8 cellular contexts compared by ENCODE assay signal in genomic region chr4:6546681-6547447, GRCh38. TPM values are rescaled to one million over a fixed set of nuclear protein-coding genes. Genes with fewer than 3 reads are reported as not detected.
DNase-seq lines count a peak whose midpoint lies in the region; ATAC-seq and TF ChIP-seq lines count a peak whose summit lies in the region.

No MANE protein-coding gene starts in this region.

- no peak overlapping the region for H3K27ac ChIP-seq in Karpas-422 (ENCODE audit: low read length)
- H3K27ac ChIP-seq in heart right ventricle: no peak overlapping the region
- H3K27ac ChIP-seq in gastrocnemius medialis: no peak overlapping the region

- peaks cover 4% of the 10 kb centered on the region for H3K9me3 Mint-ChIP-seq in activated naive CD8-positive, alpha-beta T cell treated with anti-CD3 and anti-CD28 coated beads, Interleukin-2, amount 50 U/mL, for 24 hours

- H4K20me1 ChIP-seq in Karpas-422 (ENCODE audit: insufficient read depth, low read depth, low read length): no peaks in the 10 kb centered on the region

- ATAC-seq in activated naive CD8-positive, alpha-beta T cell treated with anti-CD3 and anti-CD28 coated beads, Interleukin-2, amount 50 U/mL, for 24 hours: no peak
- ATAC-seq in heart right ventricle (peak in 6 of 8 donors; percentile 19 to 56 (median 45)), gastrocnemius medialis (peak in 1 of 2 donors; percentile 24), HG02623 (IDR thresholded peaks at IDR 0.05; ENCODE audit: unreplicated experiment) (no peak), GM18873 (IDR thresholded peaks at IDR 0.05; ENCODE audit: low FRiP score, unreplicated experiment) (no peak)

- in situ Hi-C loops in SK-MEL-5 (cut with HindIII; ENCODE audit: low pct_unique_long_range_greater_than_20kb, low sequenced_read_pairs): no loop called here
- in situ Hi-C loops in gastrocnemius medialis (cut with MboI; ENCODE audit: low sequenced_read_pairs in 4 of 4): no loop called here

- no peak overlapping the region for H3K4me3 ChIP-seq in Karpas-422 (ENCODE audit: low read length)
- H3K4me3 ChIP-seq in heart right ventricle: no peak overlapping the region
- H3K4me3 ChIP-seq in gastrocnemius medialis: no peak overlapping the region

- no peak overlapping the region for H3K4me3 Mint-ChIP-seq in activated naive CD8-positive, alpha-beta T cell treated with anti-CD3 and anti-CD28 coated beads, Interleukin-2, amount 50 U/mL, for 24 hours

- H3K9ac ChIP-seq in Karpas-422 (ENCODE audit: low read length): no peak overlapping the region

- H3K27me3 Mint-ChIP-seq in activated naive CD8-positive, alpha-beta T cell treated with anti-CD3 and anti-CD28 coated beads, Interleukin-2, amount 50 U/mL, for 24 hours: peaks cover 29% of the 10 kb centered on the region

- no peaks in the 10 kb centered on the region for H3K4me1 Mint-ChIP-seq in activated naive CD8-positive, alpha-beta T cell treated with anti-CD3 and anti-CD28 coated beads, Interleukin-2, amount 50 U/mL, for 24 hours

- H3K9me3 ChIP-seq in Karpas-422 (ENCODE audit: low read length) (peaks cover 4% of the 10 kb centered on the region; the same call in 1 of the 2 replicates), heart right ventricle (peaks cover 0 to 12% (median 4%) of the 10 kb centered on the region in 11 donors), gastrocnemius medialis (no peaks in the 10 kb centered on the region)

- intact Hi-C loops in heart right ventricle (cut with DNase I) (loop anchor here in 9 of 10 donors (2.0 to 10.0 kb wide), 6 partner anchors 212 to 295 kb away; partner anchors contain the start of gene WFS1 (in 1 of the 9)), gastrocnemius medialis (cut with DNase I; ENCODE audit: low total_unique reads) (loop anchor here (5.0 kb wide), 1 partner anchor 295 kb away; no protein-coding TSS in a partner anchor)

- no peaks in the 10 kb centered on the region for H3K36me3 Mint-ChIP-seq in activated naive CD8-positive, alpha-beta T cell treated with anti-CD3 and anti-CD28 coated beads, Interleukin-2, amount 50 U/mL, for 24 hours (ENCODE audit: low read depth)

- WGBS in heart right ventricle, 2 donors: 22% methylated on average over 19 of the region's 19 CpGs

- H3K9me2 ChIP-seq in Karpas-422 (replicated peaks; ENCODE audit: insufficient read depth, low read length): no peaks in the 10 kb centered on the region

- H3K4me1 ChIP-seq in Karpas-422 (ENCODE audit: low read length) (no peaks in the 10 kb centered on the region), heart right ventricle (peaks cover 0 to 11% (median 0%) of the 10 kb centered on the region in 9 donors), gastrocnemius medialis (no peaks in the 10 kb centered on the region)

- no peak overlapping the region for H3K27ac Mint-ChIP-seq in activated naive CD8-positive, alpha-beta T cell treated with anti-CD3 and anti-CD28 coated beads, Interleukin-2, amount 50 U/mL, for 24 hours

- no peak overlapping the region for H2AFZ ChIP-seq in Karpas-422 (ENCODE audit: low read length)

- peak; percentile 88 for TF ChIP-seq CTCF in GM10266 (IDR thresholded peaks at IDR 0.05; ENCODE audit: control insufficient read depth, insufficient read depth, low read depth, missing control alignments)
- TF ChIP-seq CTCF in heart right ventricle (IDR thresholded peaks at IDR 0.05): peak; percentile 52 to 95 (median 84)
- TF ChIP-seq CTCF in gastrocnemius medialis (IDR thresholded peaks at IDR 0.05 in 4 of 5, conservative IDR thresholded peaks at IDR 0.05 in 1 of 5): peak in 4 of 5 experiments; percentile 36 to 62 (median 44)

- DNase-seq in GM10266 (ENCODE audit: extremely low spot score): peak; percentile 78
- DNase-seq in Karpas-422: peak; percentile 91
- peak; percentile 63 for DNase-seq in SK-MEL-5 (ENCODE audit: low read depth, low spot score)
- DNase-seq in activated naive CD8-positive, alpha-beta T cell treated with anti-CD3 and anti-CD28 coated beads, Interleukin-2, amount 50 U/mL, for 24 hours: peak; percentile 41
- peak in 1 of 2 donors; percentile 36 for DNase-seq in heart right ventricle
- no peak for DNase-seq in gastrocnemius medialis

- H3K27me3 ChIP-seq in Karpas-422 (ENCODE audit: low read length) (no peaks in the 10 kb centered on the region; the same call in 1 of the 2 replicates), heart right ventricle (peaks cover 0 to 13% (median 2%) of the 10 kb centered on the region in 7 donors), gastrocnemius medialis (peaks cover 0 to 3% (median 3%) of the 10 kb centered on the region in 3 donors)

- no peak overlapping the region for H3K4me2 ChIP-seq in Karpas-422 (ENCODE audit: low read depth, low read length, poor library complexity, severe bottlenecking)

- TF ChIP-seq POLR2A in gastrocnemius medialis (IDR thresholded peaks at IDR 0.05): no peak

- no peaks in the 10 kb centered on the region for H3K79me2 ChIP-seq in Karpas-422 (ENCODE audit: low read length)

- H3K36me3 ChIP-seq in Karpas-422 (ENCODE audit: insufficient read depth, low read length) (no peaks in the 10 kb centered on the region), heart right ventricle (no peaks in the 10 kb centered on the region), gastrocnemius medialis (no peaks in the 10 kb centered on the region)

RNA-seq across cellular contexts. Expression of gene MAN2B2, which starts 28.1 kb away (rescaled TPM):
- 20.1 and 29.4 TPM in 2 replicates for total RNA-seq in Karpas-422 (2014; rRNA removed; shearing (Covaris generic); ENCODE audit: low replicate concordance)
- total RNA-seq in SK-MEL-5 (2014; rRNA removed; shearing (Covaris generic)): 12.4 and 15.5 TPM in 2 replicates
- polyA plus RNA-seq in SK-MEL-5 (2015; cell fraction: cytosol; rRNA removed): 30.6 and 38.0 TPM in 2 replicates
- 13.2 and 17.7 TPM in 2 replicates for polyA plus RNA-seq in SK-MEL-5 (2015; cell fraction: nucleus; rRNA removed)
- total RNA-seq in heart right ventricle (10 to 100 TPM; 14.6 to 27.1 (median 18.6) TPM), gastrocnemius medialis (1 to 10 TPM; 3.3 to 5.6 (median 4.5) TPM)
- polyA plus RNA-seq in heart right ventricle: 10 to 100 TPM in 1 of 2 donors, 1 to 10 TPM in 1; 6.0 to 10.6 TPM

Comparison
In these comparisons a context has a peak if more than half of its experiments do, and no peak if none do; other contexts are left out.
1. DNase-seq: peak in GM10266 (single experiment), Karpas-422 (single experiment), SK-MEL-5 (single experiment) and activated naive CD8-positive, alpha-beta T cell treated with anti-CD3 and anti-CD28 coated beads, Interleukin-2, amount 50 U/mL, for 24 hours (single experiment); none in gastrocnemius medialis (0 of 2).
2. ATAC-seq: peak in heart right ventricle (6 of 8); none in activated naive CD8-positive, alpha-beta T cell treated with anti-CD3 and anti-CD28 coated beads, Interleukin-2, amount 50 U/mL, for 24 hours (single experiment), HG02623 (single experiment) and GM18873 (single experiment).
3. Peak in every context shown above with its lines, with median percentiles within 50 percentile points of each other: CTCF ChIP-seq.